30 cellular contexts compared by ENCODE assay signal in the genomic region with DNA sequence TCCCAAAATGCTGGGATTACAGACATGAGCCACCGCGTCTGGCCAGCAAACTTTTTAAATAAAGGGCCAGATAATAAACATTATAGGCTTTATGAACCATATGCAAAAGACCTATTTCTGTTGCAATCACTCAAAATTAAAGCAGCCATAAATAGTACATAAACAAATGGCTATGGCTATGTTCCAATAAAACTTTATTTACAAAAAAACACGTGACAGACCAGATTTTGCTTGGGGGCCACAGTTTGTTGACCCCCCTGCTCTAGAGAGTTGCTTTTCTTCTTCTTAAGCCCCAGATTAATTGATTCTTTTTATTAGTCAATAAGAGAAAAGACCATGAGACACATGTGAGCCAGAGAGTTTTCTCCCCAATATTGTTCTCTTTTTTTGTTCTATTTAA.
"Had no signal": no experiment of that assay in that cellular context is flagged by ENCODE, and none has a peak within 500 bp of the region (broad histone marks: within the 10 kb centered on the region; RNA-seq: fewer than 3 reads in every experiment).

No MANE protein-coding gene starts in this region.

- H3K79me2 ChIP-seq: hepatocyte had no signal

- H3K4me3 Mint-ChIP-seq: dendritic cell treated with granulocyte-macrophage colony-stimulating factor and Interleukin-4, amounts not matched to agents 40 ng/mL and 50 ng/mL, for 4 days; endodermal cell; memory B cell; nephron; neural progenitor cell; stimulated activated memory B cell treated with anti-CD40 and anti-IgM and Interleukin-4, amounts not matched to agents 10 μg/mL and 1 μg/mL and 100 μg/mL, for 72 hours had no signal

- H3K27ac ChIP-seq: colonic mucosa, esophagus muscularis mucosa, foreskin keratinocyte, gastroesophageal sphincter, heart left ventricle, hepatocyte, neural progenitor cell, prostate gland, right atrium auricular region, testis, tibial artery, upper lobe of left lung, uterus had no signal

- H3K4me2 ChIP-seq: hepatocyte, neural progenitor cell, smooth muscle cell had no signal

- H3K27me3 ChIP-seq: colonic mucosa, esophagus muscularis mucosa, foreskin keratinocyte, gastroesophageal sphincter, heart left ventricle, hepatocyte, neural progenitor cell, right atrium auricular region, testis, tibial artery, upper lobe of left lung, uterus had no signal

- H3K9ac ChIP-seq: neural progenitor cell had no signal

- ATAC-seq: foreskin keratinocyte; gastroesophageal sphincter; heart left ventricle; left lobe of liver; sciatic nerve; stimulated activated memory B cell treated with anti-CD40 and anti-IgM and Interleukin-4, amounts not matched to agents 10 μg/mL and 1 μg/mL and 100 μg/mL, for 72 hours; stimulated activated naive CD8-positive, alpha-beta T cell treated with anti-CD3 and anti-CD28 coated beads, Interleukin-15, Interleukin-2, amounts not matched to agents 100 U/mL and 50 U/mL, for 24 hours had no signal

- H3K4me1 ChIP-seq: colonic mucosa, foreskin keratinocyte, gastroesophageal sphincter, heart left ventricle, neural progenitor cell, right atrium auricular region, testis, tibial artery, uterus had no signal

- H3K4me3 ChIP-seq: colonic mucosa, esophagus muscularis mucosa, gastroesophageal sphincter, heart left ventricle, hepatocyte, lung, neural progenitor cell, prostate gland, right atrium auricular region, smooth muscle cell, testis, tibial artery, upper lobe of left lung, uterus had no signal

- H3K9me3 ChIP-seq: colonic mucosa, esophagus muscularis mucosa, gastroesophageal sphincter, heart left ventricle, prostate gland, right atrium auricular region, testis, tibial artery, upper lobe of left lung, uterus had no signal

- H3K36me3 ChIP-seq: uterus had no signal

- H3K4me1 Mint-ChIP-seq: endodermal cell; memory B cell; nephron; neural progenitor cell; stimulated activated memory B cell treated with anti-CD40 and anti-IgM and Interleukin-4, amounts not matched to agents 10 μg/mL and 1 μg/mL and 100 μg/mL, for 72 hours had no signal

- FAIRE-seq: endothelial cell of umbilical vein, kidney had no signal

- H3K27me3 Mint-ChIP-seq: dendritic cell treated with granulocyte-macrophage colony-stimulating factor and Interleukin-4, amounts not matched to agents 40 ng/mL and 50 ng/mL, for 4 days; memory B cell; stimulated activated memory B cell treated with anti-CD40 and anti-IgM and Interleukin-4, amounts not matched to agents 10 μg/mL and 1 μg/mL and 100 μg/mL, for 72 hours had no signal

- H2AFZ ChIP-seq: hepatocyte, neural progenitor cell had no signal

- DNase-seq: colonic mucosa; effector CD8-positive, alpha-beta T cell; endodermal cell; foreskin keratinocyte; heart left ventricle; kidney; stimulated activated CD4-positive, alpha-beta T cell treated with anti-CD3 and anti-CD28 coated beads, Interleukin-12 subunit alpha, Interleukin-12 subunit beta, amount 100 ng/mL, for 4 hours; stimulated activated CD4-positive, alpha-beta T cell treated with anti-CD3 and anti-CD28 coated beads, Interleukin-1b, Interleukin-23, amount 100 ng/mL, for 48 hours; stimulated activated CD4-positive, alpha-beta T cell treated with anti-CD3 and anti-CD28 coated beads, Interleukin-4, amount 100 ng/mL, for 1 hour; stimulated activated naive CD8-positive, alpha-beta T cell treated with anti-CD3 and anti-CD28 coated beads, Interleukin-15, Interleukin-2, amounts not matched to agents 100 U/mL and 50 U/mL, for 24 hours; substantia nigra; testis; tibial artery; upper lobe of left lung; uterus had no signal

- H3K9me3 Mint-ChIP-seq: dendritic cell treated with granulocyte-macrophage colony-stimulating factor and Interleukin-4, amounts not matched to agents 40 ng/mL and 50 ng/mL, for 4 days; endodermal cell; memory B cell; nephron; neural progenitor cell; stimulated activated memory B cell treated with anti-CD40 and anti-IgM and Interleukin-4, amounts not matched to agents 10 μg/mL and 1 μg/mL and 100 μg/mL, for 72 hours had no signal

- H3K27ac Mint-ChIP-seq: endodermal cell; memory B cell; neural progenitor cell; stimulated activated memory B cell treated with anti-CD40 and anti-IgM and Interleukin-4, amounts not matched to agents 10 μg/mL and 1 μg/mL and 100 μg/mL, for 72 hours had no signal
